Comparison of ENCODE assay signal across 1 cellular context in the genomic region with DNA sequence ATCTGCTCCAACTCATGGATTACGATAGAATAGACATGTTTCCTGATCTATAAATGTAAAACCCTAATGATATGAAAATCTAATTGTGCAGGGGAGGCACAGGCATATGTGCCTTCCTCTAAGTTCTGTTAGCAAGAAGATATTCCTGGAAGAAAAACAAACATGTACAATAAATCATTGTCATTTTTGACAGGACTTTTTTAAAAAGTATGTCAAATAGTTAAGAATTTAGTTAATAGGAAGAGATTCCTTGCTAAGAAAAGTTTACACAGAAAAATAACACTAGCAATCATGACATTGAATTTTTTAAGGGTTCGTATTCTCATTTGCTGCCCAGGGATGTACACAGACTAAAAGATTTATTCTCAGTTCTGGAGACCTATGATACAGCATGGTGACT.
TF ChIP-seq lines count a peak whose summit lies in the region.

No MANE protein-coding gene starts in this region.

TF ChIP-seq in K562, 482 proteins besides CTCF, POLR2A, EP300 and RAD21 (continued from another document):
- TF ChIP-seq SAFB2 (IDR thresholded peaks at IDR 0.05; ENCODE audit: borderline replicate concordance, low read depth, low read length, severe bottlenecking) (no peak), MTA1 (IDR thresholded peaks at IDR 0.05; ENCODE audit: borderline replicate concordance) (no peak), ZEB2 (IDR thresholded peaks at IDR 0.05) (no peak), ZC3H8 (IDR thresholded peaks at IDR 0.05) (no peak), PTTG1 (tag; IDR thresholded peaks at IDR 0.05; ENCODE audit: low read depth) (no peak), MED1 (CRISPR knock-in tag; IDR thresholded peaks at IDR 0.05; ENCODE audit: borderline replicate concordance) (no peak), CHD1 (IDR thresholded peaks at IDR 0.05; ENCODE audit: low read length) (no peak), MTA3 (IDR thresholded peaks at IDR 0.05; ENCODE audit: borderline replicate concordance) (no peak), PHB2 (IDR thresholded peaks at IDR 0.05; ENCODE audit: low read depth) (no peak), ZNF518B (CRISPR knock-in tag; IDR thresholded peaks at IDR 0.05) (no peak), RBM22 (IDR thresholded peaks at IDR 0.05; ENCODE audit: low read depth, low read length, poor library complexity, severe bottlenecking) (no peak), HDAC8 (tag; IDR thresholded peaks at IDR 0.05) (no peak), PCBP1 (IDR thresholded peaks at IDR 0.05; ENCODE audit: low read depth, low read length, poor library complexity, severe bottlenecking) (no peak), ZNF175 (CRISPR knock-in tag; IDR thresholded peaks at IDR 0.05; ENCODE audit: low read depth) (no peak), MEIS2 (IDR thresholded peaks at IDR 0.05; ENCODE audit: partially characterized antibody) (peak; percentile 70), ARHGAP35 (IDR thresholded peaks at IDR 0.05; ENCODE audit: partially characterized antibody) (no peak), MLLT1 (IDR thresholded peaks at IDR 0.05) (no peak)
- TF ChIP-seq, protein P1, sequence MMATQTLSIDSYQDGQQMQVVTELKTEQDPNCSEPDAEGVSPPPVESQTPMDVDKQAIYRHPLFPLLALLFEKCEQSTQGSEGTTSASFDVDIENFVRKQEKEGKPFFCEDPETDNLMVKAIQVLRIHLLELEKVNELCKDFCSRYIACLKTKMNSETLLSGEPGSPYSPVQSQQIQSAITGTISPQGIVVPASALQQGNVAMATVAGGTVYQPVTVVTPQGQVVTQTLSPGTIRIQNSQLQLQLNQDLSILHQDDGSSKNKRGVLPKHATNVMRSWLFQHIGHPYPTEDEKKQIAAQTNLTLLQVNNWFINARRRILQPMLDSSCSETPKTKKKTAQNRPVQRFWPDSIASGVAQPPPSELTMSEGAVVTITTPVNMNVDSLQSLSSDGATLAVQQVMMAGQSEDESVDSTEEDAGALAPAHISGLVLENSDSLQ (IDR thresholded peaks at IDR 0.05): peak; percentile 38; the same call in 1 of the 2 replicates
- TF ChIP-seq, protein P2, sequence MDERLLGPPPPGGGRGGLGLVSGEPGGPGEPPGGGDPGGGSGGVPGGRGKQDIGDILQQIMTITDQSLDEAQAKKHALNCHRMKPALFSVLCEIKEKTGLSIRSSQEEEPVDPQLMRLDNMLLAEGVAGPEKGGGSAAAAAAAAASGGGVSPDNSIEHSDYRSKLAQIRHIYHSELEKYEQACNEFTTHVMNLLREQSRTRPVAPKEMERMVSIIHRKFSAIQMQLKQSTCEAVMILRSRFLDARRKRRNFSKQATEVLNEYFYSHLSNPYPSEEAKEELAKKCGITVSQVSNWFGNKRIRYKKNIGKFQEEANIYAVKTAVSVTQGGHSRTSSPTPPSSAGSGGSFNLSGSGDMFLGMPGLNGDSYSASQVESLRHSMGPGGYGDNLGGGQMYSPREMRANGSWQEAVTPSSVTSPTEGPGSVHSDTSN (CRISPR knock-in tag; IDR thresholded peaks at IDR 0.05; ENCODE audit: low read depth): no peak
- TF ChIP-seq, protein P2 (tag; conservative IDR thresholded peaks at IDR 0.05; ENCODE audit: low read depth): peak; percentile 56
- TF ChIP-seq, protein P3, sequence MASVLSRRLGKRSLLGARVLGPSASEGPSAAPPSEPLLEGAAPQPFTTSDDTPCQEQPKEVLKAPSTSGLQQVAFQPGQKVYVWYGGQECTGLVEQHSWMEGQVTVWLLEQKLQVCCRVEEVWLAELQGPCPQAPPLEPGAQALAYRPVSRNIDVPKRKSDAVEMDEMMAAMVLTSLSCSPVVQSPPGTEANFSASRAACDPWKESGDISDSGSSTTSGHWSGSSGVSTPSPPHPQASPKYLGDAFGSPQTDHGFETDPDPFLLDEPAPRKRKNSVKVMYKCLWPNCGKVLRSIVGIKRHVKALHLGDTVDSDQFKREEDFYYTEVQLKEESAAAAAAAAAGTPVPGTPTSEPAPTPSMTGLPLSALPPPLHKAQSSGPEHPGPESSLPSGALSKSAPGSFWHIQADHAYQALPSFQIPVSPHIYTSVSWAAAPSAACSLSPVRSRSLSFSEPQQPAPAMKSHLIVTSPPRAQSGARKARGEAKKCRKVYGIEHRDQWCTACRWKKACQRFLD (CRISPR knock-in tag; IDR thresholded peaks at IDR 0.05): no peak
